ENCODE assay signal across 8 cellular contexts in genomic region chr6:37257634-37258404, GRCh38. TPM values are rescaled to one million over a fixed set of nuclear protein-coding genes. Genes with fewer than 3 reads are reported as not detected.
DNase-seq lines count a peak whose midpoint lies in the region; ATAC-seq, FAIRE-seq and TF ChIP-seq lines count a peak whose summit lies in the region.

Gene TBC1D22B (plus strand): TSS chr6:37257772. CDS start chr6:37257918, 146 bp downstream.
Gene TMEM217 (minus strand): TSS chr6:37258144. CDS start chr6:37219030, 39,114 bp downstream.

- peaks cover 42% of the 10 kb centered on the region for H3K4me1 Mint-ChIP-seq in activated CD8-positive, alpha-beta memory T cell treated with anti-CD3 and anti-CD28 coated beads, Interleukin-2, amount 10 ng/mL, durations not matched to agents 7 days and 5 days

- H2BK15ac ChIP-seq in H1 (ENCODE audit: low read length) (no peak within 1 kb of the TSS), mesenchymal stem cell (ENCODE audit: low read depth, poor library complexity, severe bottlenecking) (peak within 1 kb of the TSS; percentile 82)

- no peak for TF ChIP-seq CTCF in H1 (IDR thresholded peaks at IDR 0.05; ENCODE audit: control extremely low read depth in 1 of 3, insufficient read depth in 1 of 3, low read depth in 1 of 3, low read length in 3 of 3)

- peak within 1 kb of the TSS; percentile 98 for H3K27ac Mint-ChIP-seq in activated CD8-positive, alpha-beta memory T cell treated with anti-CD3 and anti-CD28 coated beads, Interleukin-2, amount 10 ng/mL, durations not matched to agents 7 days and 5 days

- H3K18ac ChIP-seq in H1 (ENCODE audit: extremely low read depth, low read length), result peak within 1 kb of the TSS; percentile 51; the same call in 1 of the 2 replicates
- H3K18ac ChIP-seq in mesenchymal stem cell (ENCODE audit: low read depth in 1 of 2, low read length in 2 of 2), result peak within 1 kb of the TSS; percentile 91 to 95

- no peaks in the 10 kb centered on the region for H4K20me1 ChIP-seq in H1 (replicated peaks in 1 of 2; ENCODE audit: control insufficient read depth in 1 of 2, insufficient read depth in 2 of 2, low read length in 2 of 2)

- peak; percentile 95 for ATAC-seq in GM21381 (IDR thresholded peaks at IDR 0.05; ENCODE audit: unreplicated experiment)
- ATAC-seq in activated CD8-positive, alpha-beta memory T cell treated with anti-CD3 and anti-CD28 coated beads, Interleukin-2, amount 10 ng/mL, durations not matched to agents 7 days and 5 days, result peak; percentile 99

- H3K4me1 ChIP-seq in H1 (replicated peaks in 1 of 4; ENCODE audit: control insufficient read depth in 3 of 4, insufficient read depth in 4 of 4, low read length in 3 of 4) (peaks cover 0 to 4% (median 3%) of the 10 kb centered on the region in 4 experiments; a peak in 3 of 7 replicates), mesenchymal stem cell (ENCODE audit: control insufficient read depth, insufficient read depth, low read depth, low read length) (no peaks in the 10 kb centered on the region)

- no peak within 1 kb of the TSS for H3K23ac ChIP-seq in H1 (ENCODE audit: insufficient read length)
- peak within 1 kb of the TSS in 1 of 2 experiments; percentile 85 for H3K23ac ChIP-seq in mesenchymal stem cell (ENCODE audit: low read length in 2 of 2)

- H3K9me3 ChIP-seq in H1 (ENCODE audit: insufficient read depth in 2 of 2, low read depth in 1 of 2, low read length in 1 of 2) (no peaks in the 10 kb centered on the region), mesenchymal stem cell (ENCODE audit: control insufficient read depth, low read length) (no peaks in the 10 kb centered on the region)

- peak within 1 kb of the TSS; percentile 73 for H3K56ac ChIP-seq in H1 (replicated peaks; ENCODE audit: insufficient read length, low read depth, low read length)

- no peak within 1 kb of the TSS for H2BK20ac ChIP-seq in H1 (ENCODE audit: low read length)

- H3K79me1 ChIP-seq in H1 (ENCODE audit: low read depth, low read length) (0 out of 2 replicates have a peak, but pooled peaks cover under 1% of the 10 kb centered on the region), mesenchymal stem cell (replicated peaks; ENCODE audit: low read length, poor library complexity, severe bottlenecking) (peaks cover 7% of the 10 kb centered on the region)

- H2AFZ ChIP-seq in H1 (ENCODE audit: low read length) (peak within 1 kb of the TSS; percentile 66), mesenchymal stem cell (ENCODE audit: low read depth, low read length) (peak within 1 kb of the TSS; percentile 84)

- no peak within 1 kb of the TSS for H3K4ac ChIP-seq in H1 (replicated peaks; ENCODE audit: insufficient read length, low read depth, low read length)
- peak within 1 kb of the TSS; percentile 53 to 89 for H3K4ac ChIP-seq in mesenchymal stem cell (ENCODE audit: low read depth in 1 of 2, low read length in 2 of 2)

- DNase-seq in COR-L47 (lab: John Stamatoyannopoulos, UW) (peak; percentile 95), HTR-8/SVneo (ENCODE audit: insufficient read length, low spot score) (peak; percentile 99), NOMO-1 treated with DMSO at 0.1 percent for 48 hours (lab: John Stamatoyannopoulos, UW; ENCODE audit: unreplicated experiment) (peak; percentile 93), H1 (ENCODE audit: low read depth in 1 of 2, low spot score in 2 of 2) (peak; percentile 94 to 98), mesenchymal stem cell (peak; percentile 94)
- peak; percentile 98 for DNase-seq in activated CD8-positive, alpha-beta memory T cell treated with anti-CD3 and anti-CD28 coated beads, Interleukin-2, amount 10 ng/mL, durations not matched to agents 7 days and 5 days
- peak; percentile 85 for DNase-seq in stimulated activated CD8-positive, alpha-beta memory T cell treated with anti-CD3 and anti-CD28 coated beads, Interleukin-12 subunit alpha, Interleukin-12 subunit beta, amount 100 ng/mL, for 24 hours (ENCODE audit: extremely low read depth)

- WGBS in H1 (ENCODE audit: extremely low coverage in 1 of 2, insufficient coverage in 1 of 2, insufficient read length in 1 of 2, insufficient replicate concordance in 2 of 2, low coverage in 1 of 2, low lambda C conversion rate in 2 of 2, missing lambda C conversion rate in 1 of 2), 2 experiments, result 1% methylated on average over 33 of the region's 45 CpGs; no CpG with 5 or more reads in 1 of the 2 experiments
- WGBS in mesenchymal stem cell, result under 1% methylated on average over 35 of the region's 45 CpGs

- H3K9me3 Mint-ChIP-seq in activated CD8-positive, alpha-beta memory T cell treated with anti-CD3 and anti-CD28 coated beads, Interleukin-2, amount 10 ng/mL, durations not matched to agents 7 days and 5 days (ENCODE audit: low read depth), result no peaks in the 10 kb centered on the region

- TF ChIP-seq EP300 in H1 (IDR thresholded peaks at IDR 0.05; ENCODE audit: borderline replicate concordance in 1 of 2, low read depth in 2 of 2, low read length in 2 of 2), result no peak; a peak in 1 of 3 replicates

- H3K36me3 Mint-ChIP-seq in activated CD8-positive, alpha-beta memory T cell treated with anti-CD3 and anti-CD28 coated beads, Interleukin-2, amount 10 ng/mL, durations not matched to agents 7 days and 5 days, result peaks cover 17% of the 10 kb centered on the region

- no peak within 1 kb of the TSS for H3K14ac ChIP-seq in H1 (ENCODE audit: insufficient read length)
- H3K14ac ChIP-seq in mesenchymal stem cell (ENCODE audit: low read length in 2 of 2), result peak within 1 kb of the TSS in 1 of 2 experiments; percentile 56

- H3K36me3 ChIP-seq in H1 (ENCODE audit: control insufficient read depth in 2 of 4, insufficient read depth in 4 of 4, low read length in 3 of 4) (no peaks in the 10 kb centered on the region), mesenchymal stem cell (ENCODE audit: control insufficient read depth in 1 of 2, insufficient read depth in 2 of 2, low read depth in 1 of 2, low read length in 2 of 2) (no peaks in the 10 kb centered on the region)

- H2BK120ac ChIP-seq in H1 (replicated peaks; ENCODE audit: low read depth, low read length) (no peak within 1 kb of the TSS), mesenchymal stem cell (ENCODE audit: low read depth, low read length) (peak within 1 kb of the TSS; percentile 71)

- TF ChIP-seq POLR2A in H1 (IDR thresholded peaks at IDR 0.05; ENCODE audit: control extremely low read depth in 1 of 2, low read depth in 2 of 2, low read length in 2 of 2), result peak; percentile 31 to 62; a peak in 2 of 3 replicates

- H3K4me3 ChIP-seq in H1 (ENCODE audit: extremely low read depth in 1 of 4, insufficient read depth in 2 of 4, low read depth in 3 of 4, low read length in 4 of 4) (peak within 1 kb of the TSS; percentile 92 to 94 (median 94)), mesenchymal stem cell (ENCODE audit: insufficient read depth in 1 of 2, low read depth in 1 of 2, low read length in 2 of 2) (peak within 1 kb of the TSS; percentile 88 to 95)

- H4K5ac ChIP-seq in H1 (ENCODE audit: insufficient read length, low read depth, low read length), result peak within 1 kb of the TSS; percentile 74

- H3K4me2 ChIP-seq in H1 (ENCODE audit: insufficient read depth in 1 of 2, low read depth in 2 of 2, low read length in 2 of 2) (peak within 1 kb of the TSS; percentile 67 to 89), mesenchymal stem cell (ENCODE audit: low read length, poor library complexity, severe bottlenecking) (peak within 1 kb of the TSS; percentile 76)

- H3K9ac ChIP-seq in H1 (replicated peaks in 1 of 4; ENCODE audit: extremely low read depth in 1 of 4, low read depth in 3 of 4, low read length in 3 of 4), result peak within 1 kb of the TSS; percentile 79 to 94 (median 94)
- peak within 1 kb of the TSS; percentile 99 for H3K9ac ChIP-seq in mesenchymal stem cell (ENCODE audit: low read length)

- H2BK12ac ChIP-seq in H1 (ENCODE audit: low read depth, low read length) (0 out of 2 replicates have a peak within 1 kb of the TSS, but pooled peaks have one; percentile 64), mesenchymal stem cell (ENCODE audit: low read length in 2 of 2) (peak within 1 kb of the TSS in 1 of 2 experiments; percentile 76)

- no peaks in the 10 kb centered on the region for H3K27me3 Mint-ChIP-seq in activated CD8-positive, alpha-beta memory T cell treated with anti-CD3 and anti-CD28 coated beads, Interleukin-2, amount 10 ng/mL, durations not matched to agents 7 days and 5 days

- H3K79me2 ChIP-seq in H1 (ENCODE audit: control insufficient read depth in 1 of 2, insufficient read depth in 2 of 2, low read length in 2 of 2), result peaks cover 0 to 44% of the 10 kb centered on the region in 2 experiments; a peak in 2 of 4 replicates

- peak within 1 kb of the TSS; percentile 82 for H3K4me3 Mint-ChIP-seq in activated CD8-positive, alpha-beta memory T cell treated with anti-CD3 and anti-CD28 coated beads, Interleukin-2, amount 10 ng/mL, durations not matched to agents 7 days and 5 days

- H4K91ac ChIP-seq in H1 (replicated peaks; ENCODE audit: insufficient read length, low read length) (no peak within 1 kb of the TSS), mesenchymal stem cell (ENCODE audit: low read length) (peak within 1 kb of the TSS; percentile 83)

- H3K27ac ChIP-seq in H1 (ENCODE audit: low read depth, low read length) (peak within 1 kb of the TSS; percentile 92), mesenchymal stem cell (ENCODE audit: low read length, poor library complexity, severe bottlenecking) (peak within 1 kb of the TSS; percentile 75)

- peak; percentile 99 for FAIRE-seq in HTR-8/SVneo (lab: Jason Lieb, UNC)
- no peak for FAIRE-seq in H1 (lab: Jason Lieb, UNC)

- no peak within 1 kb of the TSS for H2AK5ac ChIP-seq in H1 (ENCODE audit: low read depth, low read length)
- no peak within 1 kb of the TSS for H2AK5ac ChIP-seq in mesenchymal stem cell (ENCODE audit: low read length, severe bottlenecking)

- POLR2A ChIA-PET in H1 (lab: Charles Lee; ENCODE audit: partially characterized antibody), result interaction anchor here (0.6 to 1.7 kb wide), 12 partner anchors 9 to 373 kb away, joined by 3 to 5 read pairs (median 3); partner anchors contain the start of gene C6orf89

- H3K27me3 ChIP-seq in H1 (replicated peaks in 1 of 4; ENCODE audit: control insufficient read depth in 3 of 4, extremely low read depth in 1 of 4, insufficient read depth in 3 of 4, low read length in 3 of 4) (no peaks in the 10 kb centered on the region), mesenchymal stem cell (ENCODE audit: control insufficient read depth in 1 of 2, insufficient read depth in 1 of 2, low read length in 2 of 2) (no peaks in the 10 kb centered on the region)

- CTCF ChIA-PET in activated CD8-positive, alpha-beta memory T cell treated with anti-CD3 and anti-CD28 coated beads, Interleukin-2, amount 10 ng/mL, durations not matched to agents 7 days and 5 days (lab: Charles Lee), result interaction anchor here (0.7 to 2.1 kb wide), 11 partner anchors 13 to 240 kb away, joined by 3 to 8 read pairs (median 3); partner anchors contain the start of genes CMTR1 and PIM1
- CTCF ChIA-PET in H1 (lab: Charles Lee; ENCODE audit: partially characterized antibody), result interaction anchor here (0.6 to 1.2 kb wide), 3 partner anchors 36 to 88 kb away, joined by 3 to 4 read pairs (median 3); partner anchors contain the start of gene PIM1

- peak within 1 kb of the TSS; percentile 93 for H2BK5ac ChIP-seq in H1 (ENCODE audit: low read depth, low read length)
- peak within 1 kb of the TSS; percentile 26 for H2BK5ac ChIP-seq in mesenchymal stem cell (ENCODE audit: low read depth, low read length, poor library complexity, severe bottlenecking)

- peaks cover 7% of the 10 kb centered on the region for H3K23me2 ChIP-seq in H1 (ENCODE audit: low read depth, low read length)

- TF ChIP-seq RAD21 in H1 (IDR thresholded peaks at IDR 0.05 in 1 of 2, conservative IDR thresholded peaks at IDR 0.05 in 1 of 2; ENCODE audit: low read depth in 2 of 2, low read length in 2 of 2), result no peak

- H4K8ac ChIP-seq in H1 (ENCODE audit: extremely low read depth, insufficient read depth, low read length) (peak within 1 kb of the TSS; percentile 95), mesenchymal stem cell (ENCODE audit: low read length) (peak within 1 kb of the TSS; percentile 92)

RNA-seq across cellular contexts. Expression of gene TBC1D22B, which starts in this region (rescaled TPM):
- total RNA-seq in activated CD8-positive, alpha-beta memory T cell treated with anti-CD3 and anti-CD28 coated beads, Interleukin-2, amount 10 ng/mL, durations not matched to agents 7 days and 5 days, result 10 to 100 TPM; 17.3 to 17.9 TPM
- 16.9 and 17.4 TPM in 2 replicates for total RNA-seq in H1 (2021; fragmentation: NEBNext Ultra II Directional; extraction: Animal tissue kit (Norgen Biotek cat#: 25700))
- 10.1 and 11.6 TPM in 2 replicates for polyA plus RNA-seq in H1 (2011; rRNA removed)
- polyA plus RNA-seq in H1 (2011; cell fraction: cytosol; rRNA removed), result 11.1 TPM
- 12.0 TPM for polyA plus RNA-seq in H1 (2011; cell fraction: nucleus; rRNA removed)
- polyA plus RNA-seq in H1 (2012, experiment 1 of 2), result 13.0 to 15.5 TPM (median 14.5 TPM) in 4 replicates
- 14.1 TPM for polyA plus RNA-seq in H1 (2012, experiment 2 of 2)
- 11.6 TPM for polyA plus RNA-seq in H1 (2013, experiment 1 of 2)
- 11.5 TPM for polyA plus RNA-seq in H1 (2013, experiment 2 of 2)
- polyA minus RNA-seq in H1 (2011; rRNA and poly(A)+ RNA removed), result 8.5 and 11.2 TPM in 2 replicates
- polyA minus RNA-seq in H1 (2011; cell fraction: cytosol; rRNA and poly(A)+ RNA removed), result 6.6 TPM
- polyA minus RNA-seq in H1 (2011; cell fraction: nucleus; rRNA and poly(A)+ RNA removed), result 11.2 TPM
- polyA plus RNA-seq in mesenchymal stem cell (2013, experiment 1 of 2), result 7.1 TPM
- 7.1 TPM for polyA plus RNA-seq in mesenchymal stem cell (2013, experiment 2 of 2)

RNA-seq across cellular contexts. Expression of gene TMEM217, which starts in this region (rescaled TPM):
- total RNA-seq in activated CD8-positive, alpha-beta memory T cell treated with anti-CD3 and anti-CD28 coated beads, Interleukin-2, amount 10 ng/mL, durations not matched to agents 7 days and 5 days, result 1 to 10 TPM; 2.7 to 5.7 TPM
- 0.29 and 0.60 TPM in 2 replicates for total RNA-seq in H1 (2021; fragmentation: NEBNext Ultra II Directional; extraction: Animal tissue kit (Norgen Biotek cat#: 25700))
- 0.27 and 1.1 TPM in 2 replicates for polyA plus RNA-seq in H1 (2011; rRNA removed)
- polyA plus RNA-seq in H1 (2011; cell fraction: cytosol; rRNA removed), result 0.59 TPM
- 0.37 TPM for polyA plus RNA-seq in H1 (2011; cell fraction: nucleus; rRNA removed)
- 0.39 to 0.76 TPM (median 0.59 TPM) in 4 replicates for polyA plus RNA-seq in H1 (2012, experiment 1 of 2)
- 0.37 TPM for polyA plus RNA-seq in H1 (2012, experiment 2 of 2)
- 1.6 TPM for polyA plus RNA-seq in H1 (2013, experiment 1 of 2)
- 1.2 TPM for polyA plus RNA-seq in H1 (2013, experiment 2 of 2)
- polyA minus RNA-seq in H1 (2011; rRNA and poly(A)+ RNA removed), result 0.44 and 0.54 TPM in 2 replicates
- not detected for polyA minus RNA-seq in H1 (2011; cell fraction: cytosol; rRNA and poly(A)+ RNA removed)
- polyA minus RNA-seq in H1 (2011; cell fraction: nucleus; rRNA and poly(A)+ RNA removed), result 0.80 TPM
- polyA plus RNA-seq in mesenchymal stem cell (2013, experiment 1 of 2), result 2.0 TPM
- polyA plus RNA-seq in mesenchymal stem cell (2013, experiment 2 of 2), result 2.5 TPM

Comparison
In these comparisons a context has a peak if more than half of its experiments do, and no peak if none do; other contexts are left out.
1. Peak in every context shown above with its lines: DNase-seq, ATAC-seq, H3K4me3 ChIP-seq and H3K27ac ChIP-seq.